In genomic region chr17:2089021-2089422, GRCh38 we compare ENCODE assay signal across 8 cellular contexts. TPM values are rescaled to one million over a fixed set of nuclear protein-coding genes. Genes with fewer than 3 reads are reported as not detected.
DNase-seq lines count a peak whose midpoint lies in the region; ATAC-seq, FAIRE-seq and TF ChIP-seq lines count a peak whose summit lies in the region.

No MANE protein-coding gene starts in this region.

- FAIRE-seq in HTR-8/SVneo (lab: Jason Lieb, UNC), result no peak

- peak; percentile 44 for TF ChIP-seq POLR2A in IMR-90 (IDR thresholded peaks at IDR 0.05; ENCODE audit: low read depth, low read length)

- DNase-seq in IMR-90 (peak; percentile 73), retina (peak; percentile 30), NCI-H146 (lab: John Stamatoyannopoulos, UW) (no peak), HTR-8/SVneo (ENCODE audit: insufficient read length, low spot score) (no peak), NCI-H187 treated with DMSO at 0.1 percent for 48 hours (lab: John Stamatoyannopoulos, UW) (no peak)

- H3K27ac ChIP-seq in BLaER1 treated with 17β-estradiol and CSF1 and Interleukin-3, amounts not matched to agents 10 nM and 100 nM, result peak overlapping the region in 10 of 11 experiments; percentile 14 to 91 (median 82); a peak in 20 of 22 replicates
- H3K27ac ChIP-seq in IMR-90 (ENCODE audit: insufficient read depth, low read length) (peak overlapping the region; percentile 46), cingulate gyrus (ENCODE audit: low read depth, low read length) (peak overlapping the region; percentile 12)

- 0 out of 22 replicates have a peak, but pooled peaks cover 0 to 4% (median 0%) of the 10 kb centered on the region in 11 experiments for H3K9me3 ChIP-seq in BLaER1 treated with 17β-estradiol and CSF1 and Interleukin-3, amounts not matched to agents 10 nM and 100 nM (replicated peaks in 1 of 11)
- H3K9me3 ChIP-seq in IMR-90 (ENCODE audit: control insufficient read depth, insufficient read depth, low read length), result no peaks in the 10 kb centered on the region

- H3K9me1 ChIP-seq in IMR-90 (ENCODE audit: insufficient read depth, low read length), result peaks cover 45% of the 10 kb centered on the region

- no peaks in the 10 kb centered on the region for H3K27me3 ChIP-seq in BLaER1 treated with 17β-estradiol and CSF1 and Interleukin-3, amounts not matched to agents 10 nM and 100 nM
- H3K27me3 ChIP-seq in IMR-90 (ENCODE audit: control insufficient read depth, insufficient read depth, low read length), result no peaks in the 10 kb centered on the region

- ATAC-seq in GM19468 (IDR thresholded peaks at IDR 0.05; ENCODE audit: extremely low read depth, unreplicated experiment), result peak; percentile 7
- ATAC-seq in IMR-90 (ENCODE audit: low read depth), result peak; percentile 19

- H4K20me1 ChIP-seq in BLaER1 treated with 17β-estradiol and CSF1 and Interleukin-3, amounts not matched to agents 10 nM and 100 nM, result peaks cover 0 to 57% (median 0%) of the 10 kb centered on the region in 11 experiments; a peak in 8 of 22 replicates
- no peaks in the 10 kb centered on the region; the same call in 1 of the 2 replicates for H4K20me1 ChIP-seq in IMR-90 (ENCODE audit: insufficient read depth, low read length)

- intact Hi-C loops in IMR-90 (cut with micrococcal nuclease), result no loop called here

- peak overlapping the region; percentile 92 for H2AK9ac ChIP-seq in IMR-90 (replicated peaks; ENCODE audit: low read depth, low read length, poor library complexity)

- peak overlapping the region; percentile 80 for H3K23ac ChIP-seq in IMR-90 (ENCODE audit: low read depth, low read length)

- peak overlapping the region; percentile 98 for H3K4ac ChIP-seq in IMR-90 (ENCODE audit: low read depth, low read length)

- H3K36me3 ChIP-seq in BLaER1 treated with 17β-estradiol and CSF1 and Interleukin-3, amounts not matched to agents 10 nM and 100 nM, result peaks cover 0 to 33% (median 18%) of the 10 kb centered on the region in 11 experiments; a peak in 16 of 22 replicates
- peaks cover 3% of the 10 kb centered on the region; the same call in 1 of the 2 replicates for H3K36me3 ChIP-seq in IMR-90 (ENCODE audit: control insufficient read depth, insufficient read depth, low read length)

- peak overlapping the region; percentile 28 to 84 (median 76); a peak in 20 of 22 replicates for H3K9ac ChIP-seq in BLaER1 treated with 17β-estradiol and CSF1 and Interleukin-3, amounts not matched to agents 10 nM and 100 nM
- peak overlapping the region; percentile 47 for H3K9ac ChIP-seq in IMR-90 (ENCODE audit: low read depth, low read length)

- no TSS peak for BruUV-seq in IMR-90 (replicated peaks; lab: Mats Ljungman, UMichigan)

- TF ChIP-seq RAD21 in IMR-90 (IDR thresholded peaks at IDR 0.05; ENCODE audit: low read length), result no peak

- H2BK5ac ChIP-seq in IMR-90 (ENCODE audit: low read depth, low read length, poor library complexity, severe bottlenecking), result peak overlapping the region; percentile 90

- H3K56ac ChIP-seq in IMR-90 (ENCODE audit: extremely low read depth, insufficient read depth, low read length), result peak overlapping the region; percentile 81

- peak overlapping the region; percentile 92 for H4K5ac ChIP-seq in IMR-90 (ENCODE audit: low read depth, low read length)

- POLR2A ChIA-PET in IMR-90 (lab: Charles Lee; ENCODE audit: unreplicated experiment), result no interaction called here

- peak overlapping the region; percentile 79 for H2AFZ ChIP-seq in IMR-90 (replicated peaks; ENCODE audit: low read length, poor library complexity)

- peak overlapping the region; percentile 51 for H3K18ac ChIP-seq in IMR-90 (ENCODE audit: low read depth, low read length)

- H2BK120ac ChIP-seq in IMR-90 (ENCODE audit: low read depth, low read length), result peak overlapping the region; percentile 93

- peak overlapping the region; percentile 83 for H4K91ac ChIP-seq in IMR-90 (ENCODE audit: insufficient read depth, low read depth, low read length)

- peak overlapping the region; percentile 48 to 65 (median 55); a peak in 19 of 20 replicates for H3K4me3 ChIP-seq in BLaER1 treated with 17β-estradiol and CSF1 and Interleukin-3, amounts not matched to agents 10 nM and 100 nM
- peak overlapping the region; percentile 26; the same call in 1 of the 2 replicates for H3K4me3 ChIP-seq in IMR-90 (ENCODE audit: insufficient read depth, low read depth, low read length)

- CTCF ChIA-PET in IMR-90 (lab: Yijun Ruan, JAX), result no interaction called here

- peak overlapping the region; percentile 69; the same call in 2 of the 3 replicates for H2BK15ac ChIP-seq in IMR-90 (ENCODE audit: low read depth, low read length)

- peak overlapping the region; percentile 81 for H2BK20ac ChIP-seq in IMR-90 (ENCODE audit: low read depth, low read length)

- in situ Hi-C loops in IMR-90 (cut with MboI; ENCODE audit: low sequenced_read_pairs), result no loop called here

- 10% methylated on average over 2 of the region's 8 CpGs; no CpG with 5 or more reads in 1 of the 2 experiments for WGBS in IMR-90 (ENCODE audit: extremely low coverage in 2 of 2, insufficient read length in 1 of 2), 2 experiments

- H3K4me2 ChIP-seq in BLaER1 treated with 17β-estradiol and CSF1 and Interleukin-3, amounts not matched to agents 10 nM and 100 nM, result peak overlapping the region; percentile 93 to 99 (median 95)
- peak overlapping the region; percentile 70 for H3K4me2 ChIP-seq in IMR-90 (ENCODE audit: low read depth, low read length)

- H3K4me1 ChIP-seq in BLaER1 treated with 17β-estradiol and CSF1 and Interleukin-3, amounts not matched to agents 10 nM and 100 nM, result peaks cover 73 to 89% (median 75%) of the 10 kb centered on the region in 10 experiments
- H3K4me1 ChIP-seq in IMR-90 (ENCODE audit: control insufficient read depth, insufficient read depth, low read length), result peaks cover 32% of the 10 kb centered on the region

- peak overlapping the region; percentile 92 for H2AK5ac ChIP-seq in IMR-90 (ENCODE audit: low read depth, low read length)

- no peak for TF ChIP-seq CTCF in IMR-90 (conservative IDR thresholded peaks at IDR 0.05; ENCODE audit: low read depth, low read length)

- H3K14ac ChIP-seq in IMR-90 (replicated peaks; ENCODE audit: low read depth, low read length), result peak overlapping the region; percentile 95

- peak overlapping the region; percentile 84 to 95 for H4K8ac ChIP-seq in IMR-90 (ENCODE audit: low read depth in 2 of 2, low read length in 2 of 2)

- H3K79me1 ChIP-seq in IMR-90 (ENCODE audit: low read depth in 1 of 2, low read length in 2 of 2), result peaks cover 10 to 83% of the 10 kb centered on the region in 2 experiments; a peak in 3 of 4 replicates

- dilution Hi-C loops in IMR-90 (cut with HindIII; ENCODE audit: low sequenced_read_pairs, unreplicated experiment), result no loop called here

TF ChIP-seq in IMR-90, 13 proteins besides CTCF, POLR2A, EP300 and RAD21:
- no peak for TF ChIP-seq RFX5 (IDR thresholded peaks at IDR 0.05; ENCODE audit: low read depth, low read length)
- no peak for TF ChIP-seq MAFK (IDR thresholded peaks at IDR 0.05; ENCODE audit: low read depth, low read length)
- no peak for TF ChIP-seq FOS (IDR thresholded peaks at IDR 0.05; ENCODE audit: low read depth, low read length)
- no peak for TF ChIP-seq RCOR1 (IDR thresholded peaks at IDR 0.05; ENCODE audit: insufficient replicate concordance, low read length)
- TF ChIP-seq USF2 (IDR thresholded peaks at IDR 0.05; ENCODE audit: low read depth, low read length), result no peak
- no peak for TF ChIP-seq MXI1 (IDR thresholded peaks at IDR 0.05; ENCODE audit: borderline replicate concordance, low read depth, low read length)
- no peak for TF ChIP-seq CEBPB (IDR thresholded peaks at IDR 0.05; ENCODE audit: low read depth, low read length)
- TF ChIP-seq CHD1 (IDR thresholded peaks at IDR 0.05; ENCODE audit: low read depth, low read length), result no peak
- no peak for TF ChIP-seq SMC3 (IDR thresholded peaks at IDR 0.05; ENCODE audit: low read depth, low read length)
- TF ChIP-seq BHLHE40 (IDR thresholded peaks at IDR 0.05; ENCODE audit: low read depth, low read length), result no peak
- TF ChIP-seq MAZ (IDR thresholded peaks at IDR 0.05; ENCODE audit: borderline replicate concordance, low read depth, low read length), result no peak
- no peak for TF ChIP-seq ELK1 (IDR thresholded peaks at IDR 0.05; ENCODE audit: borderline replicate concordance, low read depth, low read length)
- no peak for TF ChIP-seq NFE2L2 (IDR thresholded peaks at IDR 0.05; ENCODE audit: low read depth, low read length)

RNA-seq across cellular contexts. Expression of gene HIC1, which starts 34.1 kb away (rescaled TPM):
- total RNA-seq in IMR-90 (2012; rRNA removed), result 10.0 and 10.4 TPM in 2 replicates
- polyA plus RNA-seq in IMR-90 (2012; rRNA removed), result 23.0 and 30.9 TPM in 2 replicates
- 17.8 and 60.2 TPM in 2 replicates for polyA plus RNA-seq in IMR-90 (2012; cell fraction: cytosol; rRNA removed)
- 69.0 and 122 TPM in 2 replicates for polyA plus RNA-seq in IMR-90 (2012; cell fraction: nucleus; rRNA removed; ENCODE audit: low replicate concordance)

RNA-seq across cellular contexts. Expression of gene OVCA2, which starts 47.2 kb away (rescaled TPM):
- total RNA-seq in IMR-90 (2012; rRNA removed), result 38.7 and 42.2 TPM in 2 replicates
- 46.9 and 52.6 TPM in 2 replicates for polyA plus RNA-seq in IMR-90 (2012; rRNA removed)
- polyA plus RNA-seq in IMR-90 (2012; cell fraction: cytosol; rRNA removed), result 40.4 and 50.0 TPM in 2 replicates
- 23.2 and 26.2 TPM in 2 replicates for polyA plus RNA-seq in IMR-90 (2012; cell fraction: nucleus; rRNA removed; ENCODE audit: low replicate concordance)

RNA-seq across cellular contexts. Expression of gene DPH1, which starts 59.1 kb away (rescaled TPM):
- 20.6 and 24.4 TPM in 2 replicates for total RNA-seq in IMR-90 (2012; rRNA removed)
- 49.9 and 51.9 TPM in 2 replicates for polyA plus RNA-seq in IMR-90 (2012; rRNA removed)
- 31.8 and 38.7 TPM in 2 replicates for polyA plus RNA-seq in IMR-90 (2012; cell fraction: cytosol; rRNA removed)
- 153 and 299 TPM in 2 replicates for polyA plus RNA-seq in IMR-90 (2012; cell fraction: nucleus; rRNA removed; ENCODE audit: low replicate concordance)

Comparison
In these comparisons a context has a peak if more than half of its experiments do, and no peak if none do; other contexts are left out.
1. H3K27ac ChIP-seq: peak in every context shown above with its lines; median percentile 82 in BLaER1 treated with 17β-estradiol and CSF1 and Interleukin-3, amounts not matched to agents 10 nM and 100 nM; 46 in IMR-90; 12 in cingulate gyrus.
2. DNase-seq: peak in IMR-90 (single experiment) and retina (single experiment); none in NCI-H146 (single experiment), HTR-8/SVneo (single experiment) and NCI-H187 treated with DMSO at 0.1 percent for 48 hours (single experiment).